In genomic region chr3:48038971-48039481, GRCh38 we compare ENCODE assay signal across 9 cellular contexts. TPM values are rescaled to one million over a fixed set of nuclear protein-coding genes. Genes with fewer than 3 reads are reported as not detected.
A peak's percentile ranks its signal among the peaks of the same experiment; 100 is the strongest.
DNase-seq lines count a peak whose midpoint lies in the region; ATAC-seq, FAIRE-seq and TF ChIP-seq lines count a peak whose summit lies in the region.
"Had no signal": no experiment of that assay in that cellular context is flagged by ENCODE, and none has a peak within 500 bp of the region (broad histone marks: within the 10 kb centered on the region; RNA-seq: fewer than 3 reads in every experiment).

No MANE protein-coding gene starts in this region.

- no peak overlapping the region for H3K4me3 ChIP-seq in NB4 (ENCODE audit: low read depth, low read length)
- H3K4me3 ChIP-seq in duodenal mucosa (ENCODE audit: low read depth in 1 of 2, low read length in 2 of 2): no peak overlapping the region
- H3K4me3 ChIP-seq in mesodermal cell (ENCODE audit: extremely low read depth, insufficient read depth, low read length, poor library complexity, severe bottlenecking): no peak overlapping the region
- no peak overlapping the region for H3K4me3 ChIP-seq in tibial artery
- H3K4me3 ChIP-seq in CD8-positive, alpha-beta T cell (ENCODE audit: low read depth, low read length): no peak overlapping the region

- H3K36me3 Mint-ChIP-seq in activated CD8-positive, alpha-beta memory T cell treated with anti-CD3 and anti-CD28 coated beads, Interleukin-2, amount 10 ng/mL, durations not matched to agents 7 days and 5 days: peaks cover 4% of the 10 kb centered on the region
- no peaks in the 10 kb centered on the region for H3K36me3 Mint-ChIP-seq in CD8-positive, alpha-beta T cell

- peak overlapping the region in 1 of 2 donors; percentile 2 for H3K9ac ChIP-seq in duodenal mucosa (ENCODE audit: low read depth in 1 of 2, low read length in 2 of 2)

- H3K27ac ChIP-seq in duodenal mucosa (ENCODE audit: low read depth, low read length) (peak overlapping the region; percentile 36), mesodermal cell (ENCODE audit: low read depth, low read length, severe bottlenecking) (peak overlapping the region; percentile 98), tibial artery (peak overlapping the region; percentile 59 to 69)
- no peak overlapping the region for H3K27ac ChIP-seq in CD8-positive, alpha-beta T cell (ENCODE audit: low read depth, low read length)

- ATAC-seq in activated CD8-positive, alpha-beta memory T cell treated with anti-CD3 and anti-CD28 coated beads, Interleukin-2, amount 10 ng/mL, durations not matched to agents 7 days and 5 days: no peak
- no peak for ATAC-seq in CD8-positive, alpha-beta T cell

- H3K27ac Mint-ChIP-seq in activated CD8-positive, alpha-beta memory T cell treated with anti-CD3 and anti-CD28 coated beads, Interleukin-2, amount 10 ng/mL, durations not matched to agents 7 days and 5 days: no peak overlapping the region
- H3K27ac Mint-ChIP-seq in CD8-positive, alpha-beta T cell: no peak overlapping the region
- H3K27ac Mint-ChIP-seq: activated CD4-positive, alpha-beta memory T cell treated with anti-CD3 and anti-CD28 coated beads for 36 hours had no signal

- H3K4me1 ChIP-seq in duodenal mucosa (ENCODE audit: control insufficient read depth in 1 of 2, insufficient read depth in 2 of 2, low read length in 2 of 2) (peaks cover 8 to 16% of the 10 kb centered on the region in 2 donors), mesodermal cell (ENCODE audit: control insufficient read depth, insufficient read depth, low read length, poor library complexity, severe bottlenecking) (peaks cover 25% of the 10 kb centered on the region), tibial artery (peaks cover 0 to 72% (median 42%) of the 10 kb centered on the region in 4 donors)
- H3K4me1 ChIP-seq in CD8-positive, alpha-beta T cell (ENCODE audit: insufficient read depth, low read length): no peaks in the 10 kb centered on the region

- CTCF ChIA-PET in activated CD8-positive, alpha-beta memory T cell treated with anti-CD3 and anti-CD28 coated beads, Interleukin-2, amount 10 ng/mL, durations not matched to agents 7 days and 5 days (lab: Charles Lee): interaction anchor here (0.7 kb wide), 1 partner anchor 50 kb away, joined by 3 read pairs; no protein-coding TSS in a partner anchor
- CTCF ChIA-PET in CD8-positive, alpha-beta T cell (lab: Charles Lee): no interaction called here

- no peak overlapping the region for H3K4me3 Mint-ChIP-seq in activated CD8-positive, alpha-beta memory T cell treated with anti-CD3 and anti-CD28 coated beads, Interleukin-2, amount 10 ng/mL, durations not matched to agents 7 days and 5 days
- H3K4me3 Mint-ChIP-seq in CD8-positive, alpha-beta T cell: no peak overlapping the region
- H3K4me3 Mint-ChIP-seq: activated CD4-positive, alpha-beta memory T cell treated with anti-CD3 and anti-CD28 coated beads for 36 hours had no signal

- no peak for FAIRE-seq in D721Med (lab: Jason Lieb, UNC)

- H3K36me3 ChIP-seq in duodenal mucosa (ENCODE audit: control insufficient read depth in 1 of 2, insufficient read depth in 2 of 2, low read length in 2 of 2) (no peaks in the 10 kb centered on the region), mesodermal cell (ENCODE audit: control insufficient read depth, insufficient read depth, low read length) (peaks cover 14% of the 10 kb centered on the region), tibial artery (no peaks in the 10 kb centered on the region)
- no peaks in the 10 kb centered on the region for H3K36me3 ChIP-seq in CD8-positive, alpha-beta T cell (ENCODE audit: insufficient read depth, low read length)

- no peaks in the 10 kb centered on the region for H3K9me3 Mint-ChIP-seq in activated CD8-positive, alpha-beta memory T cell treated with anti-CD3 and anti-CD28 coated beads, Interleukin-2, amount 10 ng/mL, durations not matched to agents 7 days and 5 days (ENCODE audit: low read depth)
- no peaks in the 10 kb centered on the region for H3K9me3 Mint-ChIP-seq in CD8-positive, alpha-beta T cell
- H3K9me3 Mint-ChIP-seq: activated CD4-positive, alpha-beta memory T cell treated with anti-CD3 and anti-CD28 coated beads for 36 hours had no signal

- DNase-seq in NB4 (ENCODE audit: low read depth) (peak; percentile 18), tibial artery (no peak), AG08396 (ENCODE audit: low spot score) (no peak), D721Med (ENCODE audit: insufficient read length, low spot score) (no peak)
- no peak for DNase-seq in activated CD8-positive, alpha-beta memory T cell treated with anti-CD3 and anti-CD28 coated beads, Interleukin-2, amount 10 ng/mL, durations not matched to agents 7 days and 5 days
- DNase-seq in CD8-positive, alpha-beta T cell: no peak
- DNase-seq: activated CD4-positive, alpha-beta memory T cell treated with anti-CD3 and anti-CD28 coated beads for 36 hours had no signal

- H3K9me3 ChIP-seq in duodenal mucosa (ENCODE audit: control insufficient read depth in 1 of 2, low read length in 2 of 2) (no peaks in the 10 kb centered on the region), mesodermal cell (ENCODE audit: control insufficient read depth, low read length) (no peaks in the 10 kb centered on the region), tibial artery (no peaks in the 10 kb centered on the region)
- no peaks in the 10 kb centered on the region for H3K9me3 ChIP-seq in CD8-positive, alpha-beta T cell (ENCODE audit: low read length)

- no peak for TF ChIP-seq POLR2A in NB4 (IDR thresholded peaks at IDR 0.05; ENCODE audit: extremely low read depth, insufficient read length)

- intact Hi-C loops in tibial artery (cut with DNase I; ENCODE audit: low total_unique reads): loop anchor here (10.0 kb wide), 1 partner anchor 46 kb away; no protein-coding TSS in a partner anchor
- intact Hi-C loops in CD8-positive, alpha-beta T cell (cut with DNase I, micrococcal nuclease): no loop called here

- POLR2A ChIA-PET in CD8-positive, alpha-beta T cell (lab: Charles Lee): no interaction called here

- H3K4me1 Mint-ChIP-seq in activated CD8-positive, alpha-beta memory T cell treated with anti-CD3 and anti-CD28 coated beads, Interleukin-2, amount 10 ng/mL, durations not matched to agents 7 days and 5 days: peaks cover 36% of the 10 kb centered on the region
- H3K4me1 Mint-ChIP-seq in CD8-positive, alpha-beta T cell (ENCODE audit: low read depth): peaks cover 16% of the 10 kb centered on the region

- 33 to 69% methylated on average over 2 to 5 of the region's 6 CpGs for WGBS in mesodermal cell (ENCODE audit: insufficient coverage in 2 of 2), 2 experiments

- no peaks in the 10 kb centered on the region for H3K27me3 ChIP-seq in duodenal mucosa (ENCODE audit: control insufficient read depth in 1 of 2, insufficient read depth in 2 of 2, low read length in 2 of 2)
- no peaks in the 10 kb centered on the region for H3K27me3 ChIP-seq in tibial artery
- no peaks in the 10 kb centered on the region for H3K27me3 ChIP-seq in CD8-positive, alpha-beta T cell (ENCODE audit: insufficient read depth, low read length)

- H3K27me3 Mint-ChIP-seq in activated CD8-positive, alpha-beta memory T cell treated with anti-CD3 and anti-CD28 coated beads, Interleukin-2, amount 10 ng/mL, durations not matched to agents 7 days and 5 days: no peaks in the 10 kb centered on the region
- H3K27me3 Mint-ChIP-seq in CD8-positive, alpha-beta T cell (ENCODE audit: low read depth): no peaks in the 10 kb centered on the region
- H3K27me3 Mint-ChIP-seq: activated CD4-positive, alpha-beta memory T cell treated with anti-CD3 and anti-CD28 coated beads for 36 hours had no signal

- TF ChIP-seq CTCF in NB4 (IDR thresholded peaks at IDR 0.05; ENCODE audit: low read depth, low read length) (no peak), tibial artery (IDR thresholded peaks at IDR 0.05) (no peak), D721Med (IDR thresholded peaks at IDR 0.05; ENCODE audit: insufficient read depth, missing control alignments) (no peak)
- TF ChIP-seq CTCF in CD8-positive, alpha-beta T cell (IDR thresholded peaks at IDR 0.05): no peak

RNA-seq across cellular contexts. Expression of gene MAP4, which starts 22.8 kb away (rescaled TPM):
- 183 TPM for polyA plus RNA-seq in mesodermal cell (2013, experiment 1 of 2)
- polyA plus RNA-seq in mesodermal cell (2013, experiment 2 of 2): 168 TPM
- 100 to 1,000 TPM; 126 to 131 TPM for total RNA-seq in activated CD8-positive, alpha-beta memory T cell treated with anti-CD3 and anti-CD28 coated beads, Interleukin-2, amount 10 ng/mL, durations not matched to agents 7 days and 5 days
- 10 to 100 TPM; 33.2 to 34.1 TPM for total RNA-seq in CD8-positive, alpha-beta T cell
